14 cellular contexts compared by ENCODE assay signal in genomic region chr6:160431791-160432404, GRCh38.
DNase-seq lines count a peak whose midpoint lies in the region; ATAC-seq, FAIRE-seq and TF ChIP-seq lines count a peak whose summit lies in the region.
"Had no signal": no experiment of that assay in that cellular context is flagged by ENCODE, and none has a peak within 500 bp of the region (broad histone marks: within the 10 kb centered on the region; RNA-seq: fewer than 3 reads in every experiment).

No MANE protein-coding gene starts in this region.

- DNase-seq in astrocyte (ENCODE audit: low read depth) (peak; percentile 30), foreskin melanocyte (peak; percentile 88), osteoblast (ENCODE audit: insufficient read length, low spot score, missing footprints) (no peak), MM.1S (no peak)
- DNase-seq: activated CD4-positive, CD25-positive, alpha-beta regulatory T cell; activated gamma-delta T cell treated with Interleukin-2 at 50 U/mL for 16 hours; DMS79; NCI-H82 had no signal

- H3K9me3 ChIP-seq in astrocyte (ENCODE audit: insufficient read depth, low read depth, low read length) (no peaks in the 10 kb centered on the region), osteoblast (ENCODE audit: low read depth, low read length) (no peaks in the 10 kb centered on the region), MM.1S (replicated peaks; ENCODE audit: insufficient read depth, low read length) (no peaks in the 10 kb centered on the region)

- peaks cover 1% of the 10 kb centered on the region for H3K9me3 Mint-ChIP-seq in astrocyte (ENCODE audit: unreplicated experiment)
- H3K9me3 Mint-ChIP-seq: brain, type B pancreatic cell had no signal

- H3K79me2 ChIP-seq in astrocyte (ENCODE audit: insufficient read depth, low read length): no peaks in the 10 kb centered on the region
- H3K79me2 ChIP-seq in osteoblast (ENCODE audit: insufficient read depth, low read length): no peaks in the 10 kb centered on the region
- H3K79me2 ChIP-seq in MM.1S (ENCODE audit: low read length): no peaks in the 10 kb centered on the region

- H3K9ac ChIP-seq in astrocyte (ENCODE audit: low read length) (no peak overlapping the region), MM.1S (ENCODE audit: low read length) (no peak overlapping the region)

- H3K4me2 ChIP-seq in astrocyte (ENCODE audit: low read length): no peak overlapping the region
- H3K4me2 ChIP-seq in osteoblast (ENCODE audit: insufficient read depth, low read length): no peak overlapping the region
- no peak overlapping the region for H3K4me2 ChIP-seq in MM.1S (ENCODE audit: low read depth, low read length)

- H3K27me3 Mint-ChIP-seq in astrocyte (ENCODE audit: low read depth, unreplicated experiment): peaks cover 12% of the 10 kb centered on the region
- H3K27me3 Mint-ChIP-seq: brain had no signal

- no peak for TF ChIP-seq CTCF in astrocyte (IDR thresholded peaks at IDR 0.05; ENCODE audit: insufficient read depth, low read depth, low read length)
- TF ChIP-seq CTCF in osteoblast (IDR thresholded peaks at IDR 0.05; ENCODE audit: extremely low read depth, low read depth, low read length): no peak
- no peak for TF ChIP-seq CTCF in MM.1S (IDR thresholded peaks at IDR 0.05; ENCODE audit: low read length)

- no peak for ATAC-seq in GM18511 (IDR thresholded peaks at IDR 0.05; ENCODE audit: unreplicated experiment)
- ATAC-seq in GM21723 (IDR thresholded peaks at IDR 0.05; ENCODE audit: unreplicated experiment): no peak

- H3K4me3 Mint-ChIP-seq in astrocyte (ENCODE audit: unreplicated experiment): no peak overlapping the region
- H3K4me3 Mint-ChIP-seq: type B pancreatic cell had no signal

- no peak overlapping the region for H3K27ac Mint-ChIP-seq in astrocyte (ENCODE audit: unreplicated experiment)
- H3K27ac Mint-ChIP-seq: type B pancreatic cell had no signal

- H3K4me1 ChIP-seq in astrocyte (ENCODE audit: insufficient read depth, low read length): peaks cover 4% of the 10 kb centered on the region
- peaks cover 21% of the 10 kb centered on the region for H3K4me1 ChIP-seq in osteoblast (ENCODE audit: insufficient read depth, low read length)
- no peaks in the 10 kb centered on the region for H3K4me1 ChIP-seq in urinary bladder (ENCODE audit: insufficient read depth)
- H3K4me1 ChIP-seq in MM.1S (ENCODE audit: low read length): no peaks in the 10 kb centered on the region

- no peaks in the 10 kb centered on the region for H3K36me3 ChIP-seq in astrocyte (ENCODE audit: insufficient read depth, low read length)
- H3K36me3 ChIP-seq in osteoblast (ENCODE audit: insufficient read depth, low read length): no peaks in the 10 kb centered on the region
- H3K36me3 ChIP-seq in urinary bladder (ENCODE audit: insufficient read depth): no peaks in the 10 kb centered on the region
- no peaks in the 10 kb centered on the region for H3K36me3 ChIP-seq in MM.1S (replicated peaks; ENCODE audit: insufficient read depth, low read length)

- 63% methylated on average over 8 of the region's 8 CpGs for WGBS in urinary bladder

- H2AFZ ChIP-seq in astrocyte (ENCODE audit: low read depth, low read length): no peak overlapping the region
- H2AFZ ChIP-seq in osteoblast (ENCODE audit: low read length): no peak overlapping the region
- H2AFZ ChIP-seq in MM.1S (ENCODE audit: low read length): no peak overlapping the region

- H3K36me3 Mint-ChIP-seq in astrocyte (ENCODE audit: low read depth, unreplicated experiment): peaks cover 1% of the 10 kb centered on the region
- H3K36me3 Mint-ChIP-seq: brain, type B pancreatic cell had no signal

- FAIRE-seq in astrocyte (lab: Jason Lieb, UNC): no peak
- FAIRE-seq: H54 had no signal

- H3K27ac ChIP-seq in astrocyte (ENCODE audit: low read depth, low read length) (no peak overlapping the region), osteoblast (ENCODE audit: low read depth, low read length) (peak overlapping the region; percentile 34), urinary bladder (ENCODE audit: low read depth) (peak overlapping the region; percentile 91), MM.1S (ENCODE audit: low read length) (no peak overlapping the region)

- no peaks in the 10 kb centered on the region for H3K9me2 ChIP-seq in MM.1S (replicated peaks; ENCODE audit: insufficient read depth, low read length)

- H4K20me1 ChIP-seq in astrocyte (ENCODE audit: insufficient read depth, low read length): no peaks in the 10 kb centered on the region
- no peaks in the 10 kb centered on the region for H4K20me1 ChIP-seq in osteoblast (ENCODE audit: insufficient read depth, low read length)
- H4K20me1 ChIP-seq in MM.1S (ENCODE audit: insufficient read depth, low read length): no peaks in the 10 kb centered on the region

- H3K4me1 Mint-ChIP-seq in astrocyte (ENCODE audit: low read depth, unreplicated experiment): no peaks in the 10 kb centered on the region

- no peaks in the 10 kb centered on the region for H3F3A ChIP-seq in MM.1S (ENCODE audit: insufficient read depth, low read length)

- H3K27me3 ChIP-seq in astrocyte (ENCODE audit: insufficient read depth, low read length): no peaks in the 10 kb centered on the region
- H3K27me3 ChIP-seq in osteoblast (ENCODE audit: insufficient read depth, low read length): no peaks in the 10 kb centered on the region
- no peaks in the 10 kb centered on the region for H3K27me3 ChIP-seq in MM.1S (replicated peaks; ENCODE audit: insufficient read depth, low read length)

- H3K4me3 ChIP-seq in astrocyte (ENCODE audit: insufficient read depth, low read depth, low read length): no peak overlapping the region
- H3K4me3 ChIP-seq in osteoblast (ENCODE audit: insufficient read depth, low read length): no peak overlapping the region
- H3K4me3 ChIP-seq in urinary bladder (ENCODE audit: low read depth, low read length): no peak overlapping the region
- no peak overlapping the region for H3K4me3 ChIP-seq in MM.1S (ENCODE audit: low read length)

Comparison
In these comparisons a context has a peak if more than half of its experiments do, and no peak if none do; other contexts are left out.
1. DNase-seq: peak in astrocyte (single experiment) and foreskin melanocyte (single experiment); none in osteoblast (single experiment) and MM.1S (single experiment).
2. H3K27ac ChIP-seq: peak in osteoblast (single experiment) and urinary bladder (single experiment); none in astrocyte (single experiment) and MM.1S (single experiment).